1 cellular context compared by ENCODE assay signal in genomic region chr2:24123212-24124002, GRCh38.
TF ChIP-seq lines count a peak whose summit lies in the region.

FAM228B (plus strand) TSS chr2:24123469; CDS start chr2:24124362, 893 bp downstream.
PFN4 (minus strand) TSS chr2:24123334; CDS start chr2:24122535, 799 bp downstream.

TF ChIP-seq in GM12878, 131 proteins besides CTCF, POLR2A, EP300 and RAD21 (continued from another document):
- TF ChIP-seq IRF3 (IDR thresholded peaks at IDR 0.05), result peak; percentile 61
- peak; percentile 73 for TF ChIP-seq CHD2 (IDR thresholded peaks at IDR 0.05; ENCODE audit: borderline replicate concordance, low read depth, low read length)
- no peak for TF ChIP-seq USF2 (IDR thresholded peaks at IDR 0.05; ENCODE audit: borderline replicate concordance, low read depth, low read length)
- TF ChIP-seq ATF3 (IDR thresholded peaks at IDR 0.05; ENCODE audit: borderline replicate concordance, extremely low read depth, low read depth, low read length), result no peak
- TF ChIP-seq CREB1 (IDR thresholded peaks at IDR 0.05; ENCODE audit: low read depth), result 0 out of 2 replicates have a peak, but pooled peaks have one; percentile 33
- TF ChIP-seq RELB (IDR thresholded peaks at IDR 0.05; ENCODE audit: low read depth), result no peak
- TF ChIP-seq RUNX3 (IDR thresholded peaks at IDR 0.05; ENCODE audit: low read length), result peak; percentile 59
- TF ChIP-seq NRF1 (conservative IDR thresholded peaks at IDR 0.05; ENCODE audit: low read depth, low read length), result peak; percentile 50
- no peak for TF ChIP-seq MTA3 (IDR thresholded peaks at IDR 0.05; ENCODE audit: borderline replicate concordance, low read length)
- no peak for TF ChIP-seq ZZZ3 (IDR thresholded peaks at IDR 0.05; ENCODE audit: control insufficient read depth, insufficient read length, low read depth)
- TF ChIP-seq ZNF622 (IDR thresholded peaks at IDR 0.05), result no peak
- TF ChIP-seq BCLAF1 (IDR thresholded peaks at IDR 0.05), result 0 out of 2 replicates have a peak, but pooled peaks have one; percentile 57
- peak; percentile 77 for TF ChIP-seq POLR2AphosphoS5 (IDR thresholded peaks at IDR 0.05; ENCODE audit: low read length)
- no peak for TF ChIP-seq FOXK2 (IDR thresholded peaks at IDR 0.05)
- TF ChIP-seq RB1 (IDR thresholded peaks at IDR 0.05; ENCODE audit: borderline replicate concordance), result peak; percentile 72; the same call in 1 of the 2 replicates
- no peak for TF ChIP-seq NFIC (IDR thresholded peaks at IDR 0.05; ENCODE audit: low read depth, low read length)
- TF ChIP-seq GATAD2B (conservative IDR thresholded peaks at IDR 0.05; ENCODE audit: low read depth), result peak; percentile 98
- no peak for TF ChIP-seq RBBP5 (conservative IDR thresholded peaks at IDR 0.05)
- peak; percentile 80 for TF ChIP-seq NKRF (conservative IDR thresholded peaks at IDR 0.05)
- peak; percentile 8 for TF ChIP-seq ESRRA (IDR thresholded peaks at IDR 0.05; ENCODE audit: low read length)
- no peak for TF ChIP-seq SMC3 (IDR thresholded peaks at IDR 0.05; ENCODE audit: borderline replicate concordance, low read length)
- no peak for TF ChIP-seq ATF2 (IDR thresholded peaks at IDR 0.05; ENCODE audit: low read length)
- TF ChIP-seq TBL1XR1 (IDR thresholded peaks at IDR 0.05; ENCODE audit: low read depth, low read length), result no peak
- peak; percentile 24; the same call in 1 of the 2 replicates for TF ChIP-seq ASH2L (IDR thresholded peaks at IDR 0.05; ENCODE audit: borderline replicate concordance, low read depth)
- no peak for TF ChIP-seq NBN (IDR thresholded peaks at IDR 0.05)
